In the genomic region with DNA sequence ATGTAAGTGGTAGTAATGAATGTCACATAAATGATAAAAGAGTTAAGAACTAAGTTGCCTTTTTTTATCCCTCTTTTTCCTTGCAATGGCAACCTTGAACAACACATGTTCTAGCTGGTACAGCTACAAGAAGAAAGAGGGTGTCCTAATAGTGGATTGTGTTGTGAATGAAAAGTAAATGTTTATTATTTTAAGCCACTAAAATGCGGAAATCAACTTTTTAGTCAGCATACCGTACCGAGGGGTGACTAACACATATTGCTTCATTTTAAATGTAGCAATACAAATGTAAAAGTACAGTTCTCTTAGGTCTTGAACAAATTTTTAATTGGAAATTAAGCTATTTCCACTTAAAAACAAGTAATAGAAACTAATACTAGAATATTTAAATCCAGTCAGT, we compare ENCODE assay signal across 18 cellular contexts. TPM values are rescaled to one million over a fixed set of nuclear protein-coding genes. Genes with fewer than 3 reads are reported as not detected.
DNase-seq lines count a peak whose midpoint lies in the region; ATAC-seq and TF ChIP-seq lines count a peak whose summit lies in the region.
"Had no signal": no experiment of that assay in that cellular context is flagged by ENCODE, and none has a peak within 500 bp of the region (broad histone marks: within the 10 kb centered on the region; RNA-seq: fewer than 3 reads in every experiment).

No MANE protein-coding gene starts in this region.

- H4K20me1 ChIP-seq in GM23248 (ENCODE audit: insufficient read depth) (no peaks in the 10 kb centered on the region), OCI-LY1 (ENCODE audit: insufficient read depth, low read length) (no peaks in the 10 kb centered on the region), SK-N-SH (ENCODE audit: insufficient read depth) (no peaks in the 10 kb centered on the region)

- H3K9ac ChIP-seq in GM23248 (peak overlapping the region; percentile 51), OCI-LY1 (ENCODE audit: low read length) (no peak overlapping the region), skeletal muscle satellite cell (ENCODE audit: low read depth, low read length) (peak overlapping the region; percentile 42), SK-N-SH (no peak overlapping the region)

- no peak for TF ChIP-seq RAD21 in SK-N-SH (IDR thresholded peaks at IDR 0.05; ENCODE audit: low read length)

- CTCF ChIA-PET in SK-N-SH (lab: Yijun Ruan, JAX): interaction anchor here (0.7 to 2.1 kb wide), 15 partner anchors 10 to 551 kb away, joined by 3 to 24 read pairs (median 5); a partner anchor contains a TSS

- H3K9me3 ChIP-seq in GM23248 (ENCODE audit: low read depth) (no peaks in the 10 kb centered on the region), OCI-LY1 (ENCODE audit: low read length) (no peaks in the 10 kb centered on the region), skeletal muscle satellite cell (replicated peaks; ENCODE audit: low read length) (no peaks in the 10 kb centered on the region), SK-N-SH (no peaks in the 10 kb centered on the region)
- H3K9me3 ChIP-seq: ascending aorta, lower lobe of right lung, neutrophil, transverse colon had no signal

- H3K27ac ChIP-seq in GM23248 (peak overlapping the region; percentile 69), OCI-LY1 (ENCODE audit: low read depth, low read length, poor library complexity, severe bottlenecking) (no peak overlapping the region), SK-N-SH (ENCODE audit: low read depth in 2 of 2, low read length in 1 of 2) (no peak overlapping the region)
- H3K27ac ChIP-seq: ascending aorta, hepatocyte, lower lobe of right lung, neutrophil, transverse colon had no signal

- DNase-seq in GM23248 (peak; percentile 88), dermis microvascular lymphatic vessel endothelial cell (ENCODE audit: low read depth in 2 of 2) (peak; percentile 24 to 35), SK-N-SH (no peak), iPS-NIHi11 (ENCODE audit: low spot score) (no peak)
- DNase-seq: activated T-cell treated with anti-CD3 and anti-CD28 coated beads, Interleukin-2, amount 50 U/mL, for 24 hours; effector memory CD4-positive, alpha-beta T cell; lower lobe of right lung; NCI-H1436; NCI-H774; stimulated activated CD4-positive, alpha-beta T cell treated with anti-CD3 and anti-CD28 coated beads, Interleukin-15, amount 100 ng/mL, for 24 hours had no signal

- in situ Hi-C loops in GM23248 (cut with MboI): no loop called here

- TF ChIP-seq CTCF in OCI-LY1 (IDR thresholded peaks at IDR 0.05; ENCODE audit: low read length) (no peak), SK-N-SH (IDR thresholded peaks at IDR 0.05) (no peak)

- POLR2A ChIA-PET in SK-N-SH (lab: Yijun Ruan, JAX): no interaction called here

- TF ChIP-seq EP300 in SK-N-SH (IDR thresholded peaks at IDR 0.05; ENCODE audit: borderline replicate concordance in 1 of 2, low read depth in 1 of 2, low read length in 1 of 2): no peak

- peak overlapping the region; percentile 43 for H2AFZ ChIP-seq in GM23248
- H2AFZ ChIP-seq in OCI-LY1 (ENCODE audit: low read length): peak overlapping the region; percentile 34; the same call in 1 of the 2 replicates
- no peak overlapping the region for H2AFZ ChIP-seq in SK-N-SH (ENCODE audit: low read depth)
- H2AFZ ChIP-seq: hepatocyte had no signal

- no peak for ATAC-seq in GM21515 (IDR thresholded peaks at IDR 0.05; ENCODE audit: unreplicated experiment)

- peaks cover 22% of the 10 kb centered on the region for H3K4me1 ChIP-seq in GM23248 (ENCODE audit: insufficient read depth)
- H3K4me1 ChIP-seq in OCI-LY1 (ENCODE audit: insufficient read depth, low read length, severe bottlenecking): peaks cover 10% of the 10 kb centered on the region
- H3K4me1 ChIP-seq in skeletal muscle satellite cell (ENCODE audit: control insufficient read depth, insufficient read depth, low read length): peaks cover 15% of the 10 kb centered on the region
- no peaks in the 10 kb centered on the region; a peak in 1 of 4 replicates for H3K4me1 ChIP-seq in SK-N-SH (ENCODE audit: control insufficient read depth in 1 of 2, insufficient read depth in 2 of 2, low read depth in 1 of 2, low read length in 1 of 2)
- H3K4me1 ChIP-seq: ascending aorta, lower lobe of right lung, transverse colon had no signal

- H3K4me3 ChIP-seq in GM23248 (peak overlapping the region; percentile 46), OCI-LY1 (ENCODE audit: low read depth, low read length, poor library complexity, severe bottlenecking) (no peak overlapping the region), skeletal muscle satellite cell (ENCODE audit: low read length) (no peak overlapping the region), SK-N-SH (ENCODE audit: low read depth in 2 of 2, low read length in 1 of 2) (no peak overlapping the region)
- H3K4me3 ChIP-seq: ascending aorta, GM12878, hepatocyte, lower lobe of right lung, transverse colon had no signal

- no peaks in the 10 kb centered on the region for H3K27me3 ChIP-seq in GM23248 (replicated peaks; ENCODE audit: insufficient read depth)
- no peaks in the 10 kb centered on the region for H3K27me3 ChIP-seq in OCI-LY1 (ENCODE audit: insufficient read depth, low read length)
- H3K27me3 ChIP-seq in skeletal muscle satellite cell (ENCODE audit: control insufficient read depth, insufficient read depth, low read length): no peaks in the 10 kb centered on the region
- no peaks in the 10 kb centered on the region for H3K27me3 ChIP-seq in SK-N-SH (ENCODE audit: insufficient read depth)
- H3K27me3 ChIP-seq: ascending aorta, hepatocyte, neutrophil, transverse colon had no signal

- H3K4me2 ChIP-seq in GM23248 (ENCODE audit: unreplicated experiment) (peak overlapping the region; percentile 61), OCI-LY1 (ENCODE audit: low read length) (no peak overlapping the region), skeletal muscle satellite cell (ENCODE audit: low read length) (peak overlapping the region; percentile 59), SK-N-SH (no peak overlapping the region)
- H3K4me2 ChIP-seq: hepatocyte had no signal

- H3K79me2 ChIP-seq in GM23248 (ENCODE audit: insufficient read depth) (no peaks in the 10 kb centered on the region), OCI-LY1 (ENCODE audit: insufficient read depth, low read length) (no peaks in the 10 kb centered on the region), SK-N-SH (ENCODE audit: insufficient read depth) (no peaks in the 10 kb centered on the region)
- H3K79me2 ChIP-seq: hepatocyte had no signal

- 0 to 3% methylated on average over 3 of the region's 3 CpGs for WGBS in GM23248 (ENCODE audit: low coverage in 1 of 2, low lambda C conversion rate in 2 of 2, missing lambda C conversion rate in 2 of 2), 2 experiments
- 96% methylated on average over 3 of the region's 3 CpGs for WGBS in SK-N-SH (ENCODE audit: low lambda C conversion rate)

- H3K9me2 ChIP-seq in GM23248 (ENCODE audit: insufficient read depth) (no peaks in the 10 kb centered on the region), OCI-LY1 (ENCODE audit: low read depth, low read length) (no peaks in the 10 kb centered on the region), SK-N-SH (no peaks in the 10 kb centered on the region)

- H3F3A ChIP-seq in GM23248 (ENCODE audit: insufficient read depth) (peaks cover 19% of the 10 kb centered on the region), OCI-LY1 (ENCODE audit: insufficient read depth, low read length) (no peaks in the 10 kb centered on the region), SK-N-SH (replicated peaks; ENCODE audit: insufficient read depth) (no peaks in the 10 kb centered on the region)

- no peaks in the 10 kb centered on the region for H3K36me3 ChIP-seq in GM23248 (ENCODE audit: low read depth)
- no peaks in the 10 kb centered on the region for H3K36me3 ChIP-seq in OCI-LY1 (ENCODE audit: insufficient read depth, low read length)
- no peaks in the 10 kb centered on the region for H3K36me3 ChIP-seq in skeletal muscle satellite cell (ENCODE audit: insufficient read depth, low read length)
- H3K36me3 ChIP-seq in SK-N-SH (replicated peaks in 1 of 2; ENCODE audit: control insufficient read depth in 1 of 2, insufficient read depth in 2 of 2, low read length in 1 of 2): no peaks in the 10 kb centered on the region
- H3K36me3 ChIP-seq: ascending aorta, lower lobe of right lung, neutrophil, transverse colon had no signal

TF ChIP-seq in SK-N-SH, 30 proteins besides CTCF, POLR2A, EP300 and RAD21:
- TF ChIP-seq, protein P1, sequence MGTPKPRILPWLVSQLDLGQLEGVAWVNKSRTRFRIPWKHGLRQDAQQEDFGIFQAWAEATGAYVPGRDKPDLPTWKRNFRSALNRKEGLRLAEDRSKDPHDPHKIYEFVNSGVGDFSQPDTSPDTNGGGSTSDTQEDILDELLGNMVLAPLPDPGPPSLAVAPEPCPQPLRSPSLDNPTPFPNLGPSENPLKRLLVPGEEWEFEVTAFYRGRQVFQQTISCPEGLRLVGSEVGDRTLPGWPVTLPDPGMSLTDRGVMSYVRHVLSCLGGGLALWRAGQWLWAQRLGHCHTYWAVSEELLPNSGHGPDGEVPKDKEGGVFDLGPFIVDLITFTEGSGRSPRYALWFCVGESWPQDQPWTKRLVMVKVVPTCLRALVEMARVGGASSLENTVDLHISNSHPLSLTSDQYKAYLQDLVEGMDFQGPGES (IDR thresholded peaks at IDR 0.05; ENCODE audit: low read depth, low read length): no peak
- TF ChIP-seq FOSL2 (IDR thresholded peaks at IDR 0.05; ENCODE audit: borderline replicate concordance, low read depth): no peak

RNA-seq across cellular contexts. Expression of a gene that starts 17.7 kb away (rescaled TPM):
- total RNA-seq in GM23248 (2014; rRNA removed; shearing (Covaris generic)): 17.2 and 21.3 TPM in 2 replicates
- polyA plus RNA-seq in GM23248 (2016; fragmentation: Nextera tagmentation; extraction: Ambion mirVana) (20.4 and 21.7 TPM in 2 replicates), SK-N-SH (2012; rRNA removed) (8.5 and 11.4 TPM in 2 replicates)
- 25.7 and 27.6 TPM in 2 replicates for total RNA-seq in dermis microvascular lymphatic vessel endothelial cell
- 15.3 and 24.6 TPM in 2 replicates for total RNA-seq in skeletal muscle satellite cell (2012; rRNA removed)
- 11.5 and 16.6 TPM in 2 replicates for polyA plus RNA-seq in SK-N-SH (2012; cell fraction: cytosol; rRNA removed)
- 9.7 and 10.1 TPM in 2 replicates for polyA plus RNA-seq in SK-N-SH (2012; cell fraction: nucleus; rRNA removed)

Comparison
In these comparisons a context has a peak if more than half of its experiments do, and no peak if none do; other contexts are left out.
1. DNase-seq: peak in GM23248 (single experiment) and dermis microvascular lymphatic vessel endothelial cell (2 of 2); none in SK-N-SH (single experiment) and iPS-NIHi11 (single experiment).
2. H3K4me2 ChIP-seq: peak in GM23248 (single experiment) and skeletal muscle satellite cell (single experiment); none in OCI-LY1 (single experiment) and SK-N-SH (single experiment).
3. H3K9ac ChIP-seq: peak in GM23248 (single experiment) and skeletal muscle satellite cell (single experiment); none in OCI-LY1 (single experiment) and SK-N-SH (single experiment).